2 cellular contexts compared by ENCODE assay signal in the genomic region with DNA sequence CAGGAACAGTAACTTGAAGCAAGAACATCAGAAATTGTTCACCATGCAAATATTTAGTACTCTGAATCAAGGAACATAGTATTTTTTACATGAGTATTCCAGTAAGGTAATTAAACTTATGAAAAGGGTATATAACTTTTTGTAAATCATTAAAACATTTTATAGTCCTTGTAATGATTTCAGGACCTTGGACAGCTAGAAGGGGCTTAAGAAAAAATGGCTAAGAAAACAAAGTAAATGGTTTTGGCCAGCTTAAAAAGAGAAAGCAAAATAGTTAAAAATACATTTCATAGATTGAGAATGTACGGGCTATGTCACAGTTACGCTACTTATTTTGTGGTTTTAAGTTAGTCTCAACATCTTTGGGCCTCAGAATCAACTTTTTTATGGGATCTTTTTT.
A peak's percentile ranks its signal among the peaks of the same experiment; 100 is the strongest.
TF ChIP-seq lines count a peak whose summit lies in the region.

No MANE protein-coding gene starts in this region.

TF ChIP-seq in HepG2, 621 proteins besides CTCF, POLR2A, EP300 and RAD21:
- no peak for TF ChIP-seq ZFP82 (CRISPR knock-in tag; IDR thresholded peaks at IDR 0.05; ENCODE audit: borderline replicate concordance)
- peak; percentile 6 to 88 for TF ChIP-seq REST (IDR thresholded peaks at IDR 0.05; ENCODE audit: borderline replicate concordance in 1 of 2, low read depth in 1 of 2, low read length in 2 of 2)
- TF ChIP-seq ZC3H4 (CRISPR knock-in tag; IDR thresholded peaks at IDR 0.05; ENCODE audit: borderline replicate concordance), result no peak
- TF ChIP-seq ZNF772 (CRISPR knock-in tag; IDR thresholded peaks at IDR 0.05), result no peak
- no peak for TF ChIP-seq ZNF570 (CRISPR knock-in tag; IDR thresholded peaks at IDR 0.05; ENCODE audit: borderline replicate concordance)
- TF ChIP-seq, protein P1, sequence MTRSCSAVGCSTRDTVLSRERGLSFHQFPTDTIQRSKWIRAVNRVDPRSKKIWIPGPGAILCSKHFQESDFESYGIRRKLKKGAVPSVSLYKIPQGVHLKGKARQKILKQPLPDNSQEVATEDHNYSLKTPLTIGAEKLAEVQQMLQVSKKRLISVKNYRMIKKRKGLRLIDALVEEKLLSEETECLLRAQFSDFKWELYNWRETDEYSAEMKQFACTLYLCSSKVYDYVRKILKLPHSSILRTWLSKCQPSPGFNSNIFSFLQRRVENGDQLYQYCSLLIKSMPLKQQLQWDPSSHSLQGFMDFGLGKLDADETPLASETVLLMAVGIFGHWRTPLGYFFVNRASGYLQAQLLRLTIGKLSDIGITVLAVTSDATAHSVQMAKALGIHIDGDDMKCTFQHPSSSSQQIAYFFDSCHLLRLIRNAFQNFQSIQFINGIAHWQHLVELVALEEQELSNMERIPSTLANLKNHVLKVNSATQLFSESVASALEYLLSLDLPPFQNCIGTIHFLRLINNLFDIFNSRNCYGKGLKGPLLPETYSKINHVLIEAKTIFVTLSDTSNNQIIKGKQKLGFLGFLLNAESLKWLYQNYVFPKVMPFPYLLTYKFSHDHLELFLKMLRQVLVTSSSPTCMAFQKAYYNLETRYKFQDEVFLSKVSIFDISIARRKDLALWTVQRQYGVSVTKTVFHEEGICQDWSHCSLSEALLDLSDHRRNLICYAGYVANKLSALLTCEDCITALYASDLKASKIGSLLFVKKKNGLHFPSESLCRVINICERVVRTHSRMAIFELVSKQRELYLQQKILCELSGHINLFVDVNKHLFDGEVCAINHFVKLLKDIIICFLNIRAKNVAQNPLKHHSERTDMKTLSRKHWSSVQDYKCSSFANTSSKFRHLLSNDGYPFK (CRISPR knock-in tag; IDR thresholded peaks at IDR 0.05; ENCODE audit: borderline replicate concordance), result no peak
- TF ChIP-seq, protein P2, sequence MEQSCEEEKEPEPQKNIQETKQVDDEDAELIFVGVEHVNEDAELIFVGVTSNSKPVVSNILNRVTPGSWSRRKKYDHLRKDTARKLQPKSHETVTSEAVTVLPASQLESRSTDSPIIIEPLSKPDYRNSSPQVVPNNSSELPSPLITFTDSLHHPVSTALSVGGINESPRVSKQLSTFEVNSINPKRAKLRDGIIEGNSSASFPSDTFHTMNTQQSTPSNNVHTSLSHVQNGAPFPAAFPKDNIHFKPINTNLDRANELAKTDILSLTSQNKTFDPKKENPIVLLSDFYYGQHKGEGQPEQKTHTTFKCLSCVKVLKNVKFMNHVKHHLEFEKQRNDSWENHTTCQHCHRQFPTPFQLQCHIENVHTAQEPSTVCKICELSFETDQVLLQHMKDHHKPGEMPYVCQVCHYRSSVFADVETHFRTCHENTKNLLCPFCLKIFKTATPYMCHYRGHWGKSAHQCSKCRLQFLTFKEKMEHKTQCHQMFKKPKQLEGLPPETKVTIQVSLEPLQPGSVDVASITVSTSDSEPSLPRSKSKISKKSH (CRISPR knock-in tag; IDR thresholded peaks at IDR 0.05; ENCODE audit: borderline replicate concordance), result no peak
- peak; percentile 75 for TF ChIP-seq MIER2 (CRISPR knock-in tag; IDR thresholded peaks at IDR 0.05)
- no peak for TF ChIP-seq PTBP1 (IDR thresholded peaks at IDR 0.05; ENCODE audit: low read depth, low read length, poor library complexity, severe bottlenecking)
- TF ChIP-seq TAF1 (CRISPR knock-in tag; IDR thresholded peaks at IDR 0.05), result no peak
- no peak for TF ChIP-seq NCOA2 (CRISPR knock-in tag; IDR thresholded peaks at IDR 0.05)
- no peak for TF ChIP-seq LCORL (IDR thresholded peaks at IDR 0.05)
- no peak for TF ChIP-seq LCORL (CRISPR knock-in tag; IDR thresholded peaks at IDR 0.05)
- no peak for TF ChIP-seq ZNF547 (CRISPR knock-in tag; IDR thresholded peaks at IDR 0.05)
- TF ChIP-seq KLF12 (CRISPR knock-in tag; IDR thresholded peaks at IDR 0.05; ENCODE audit: borderline replicate concordance), result no peak
- TF ChIP-seq PHF21A (CRISPR knock-in tag; IDR thresholded peaks at IDR 0.05), result no peak
- TF ChIP-seq FIP1L1 (IDR thresholded peaks at IDR 0.05; ENCODE audit: borderline replicate concordance, insufficient read depth, low read depth, low read length), result no peak
- TF ChIP-seq NKX3-1 (CRISPR knock-in tag; IDR thresholded peaks at IDR 0.05), result no peak
- no peak for TF ChIP-seq ZNF562 (CRISPR knock-in tag; IDR thresholded peaks at IDR 0.05; ENCODE audit: borderline replicate concordance)

TF ChIP-seq in SK-N-SH treated with all-trans-retinoic acid at 6 μM for 48 hours, 23 proteins besides CTCF, POLR2A, EP300 and RAD21:
- TF ChIP-seq BACH2 (CRISPR knock-in tag; IDR thresholded peaks at IDR 0.05; ENCODE audit: borderline replicate concordance), result no peak
- no peak for TF ChIP-seq RARB (CRISPR knock-in tag; IDR thresholded peaks at IDR 0.05)
- TF ChIP-seq, protein P3, sequence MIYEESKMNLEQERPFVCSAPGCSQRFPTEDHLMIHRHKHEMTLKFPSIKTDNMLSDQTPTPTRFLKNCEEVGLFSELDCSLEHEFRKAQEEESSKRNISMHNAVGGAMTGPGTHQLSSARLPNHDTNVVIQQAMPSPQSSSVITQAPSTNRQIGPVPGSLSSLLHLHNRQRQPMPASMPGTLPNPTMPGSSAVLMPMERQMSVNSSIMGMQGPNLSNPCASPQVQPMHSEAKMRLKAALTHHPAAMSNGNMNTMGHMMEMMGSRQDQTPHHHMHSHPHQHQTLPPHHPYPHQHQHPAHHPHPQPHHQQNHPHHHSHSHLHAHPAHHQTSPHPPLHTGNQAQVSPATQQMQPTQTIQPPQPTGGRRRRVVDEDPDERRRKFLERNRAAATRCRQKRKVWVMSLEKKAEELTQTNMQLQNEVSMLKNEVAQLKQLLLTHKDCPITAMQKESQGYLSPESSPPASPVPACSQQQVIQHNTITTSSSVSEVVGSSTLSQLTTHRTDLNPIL (CRISPR knock-in tag; IDR thresholded peaks at IDR 0.05; ENCODE audit: low read depth), result no peak
- TF ChIP-seq TSHZ2 (CRISPR knock-in tag; IDR thresholded peaks at IDR 0.05), result no peak
- TF ChIP-seq ZFP30 (CRISPR knock-in tag; IDR thresholded peaks at IDR 0.05), result peak; percentile 37; the same call in 1 of the 2 replicates
